35 cellular contexts compared by ENCODE assay signal in genomic region chr6:35177586-35177985, GRCh38. TPM values are rescaled to one million over a fixed set of nuclear protein-coding genes. Genes with fewer than 3 reads are reported as not detected.
A peak's percentile ranks its signal among the peaks of the same experiment; 100 is the strongest.
DNase-seq lines count a peak whose midpoint lies in the region; ATAC-seq lines count a peak whose summit lies in the region.
"Had no signal": no experiment of that assay in that cellular context is flagged by ENCODE, and none has a peak within 500 bp of the region (broad histone marks: within the 10 kb centered on the region; RNA-seq: fewer than 3 reads in every experiment).

No MANE protein-coding gene starts in this region.

- H3K36me3 Mint-ChIP-seq in activated CD8-positive, alpha-beta memory T cell treated with anti-CD3 and anti-CD28 coated beads, Interleukin-2, amount 10 ng/mL, durations not matched to agents 7 days and 5 days: no peaks in the 10 kb centered on the region
- H3K36me3 Mint-ChIP-seq: activated naive CD8-positive, alpha-beta T cell treated with anti-CD3 and anti-CD28 coated beads for 36 hours; CD14-positive monocyte; stimulated activated memory B cell treated with anti-CD40 and anti-IgM and Interleukin-4, amounts not matched to agents 10 μg/mL and 1 μg/mL and 100 μg/mL, for 72 hours; type B pancreatic cell had no signal

- no peaks in the 10 kb centered on the region for H3K9me3 Mint-ChIP-seq in activated CD8-positive, alpha-beta memory T cell treated with anti-CD3 and anti-CD28 coated beads, Interleukin-2, amount 10 ng/mL, durations not matched to agents 7 days and 5 days (ENCODE audit: low read depth)
- H3K9me3 Mint-ChIP-seq: activated naive CD8-positive, alpha-beta T cell treated with anti-CD3 and anti-CD28 coated beads for 36 hours; stimulated activated memory B cell treated with anti-CD40 and anti-IgM and Interleukin-4, amounts not matched to agents 10 μg/mL and 1 μg/mL and 100 μg/mL, for 72 hours; type B pancreatic cell had no signal

- H3K4me3 Mint-ChIP-seq in activated CD8-positive, alpha-beta memory T cell treated with anti-CD3 and anti-CD28 coated beads, Interleukin-2, amount 10 ng/mL, durations not matched to agents 7 days and 5 days: no peak overlapping the region
- H3K4me3 Mint-ChIP-seq: activated CD4-positive, alpha-beta T cell treated with anti-CD3 and anti-CD28 coated beads for 36 hours; activated CD8-positive, alpha-beta T cell treated with anti-CD3 and anti-CD28 coated beads, Interleukin-2, amount 10 ng/mL, durations not matched to agents 7 days and 5 days; activated naive CD8-positive, alpha-beta T cell treated with anti-CD3 and anti-CD28 coated beads for 36 hours; CD14-positive monocyte; stimulated activated memory B cell treated with anti-CD40 and anti-IgM and Interleukin-4, amounts not matched to agents 10 μg/mL and 1 μg/mL and 100 μg/mL, for 72 hours; type B pancreatic cell had no signal

- H3K4me1 Mint-ChIP-seq in activated CD8-positive, alpha-beta memory T cell treated with anti-CD3 and anti-CD28 coated beads, Interleukin-2, amount 10 ng/mL, durations not matched to agents 7 days and 5 days: peaks cover 29% of the 10 kb centered on the region
- H3K4me1 Mint-ChIP-seq: activated naive CD8-positive, alpha-beta T cell treated with anti-CD3 and anti-CD28 coated beads for 36 hours; CD14-positive monocyte had no signal

- no peak overlapping the region for H3K27ac Mint-ChIP-seq in activated CD8-positive, alpha-beta memory T cell treated with anti-CD3 and anti-CD28 coated beads, Interleukin-2, amount 10 ng/mL, durations not matched to agents 7 days and 5 days
- H3K27ac Mint-ChIP-seq: activated CD4-positive, alpha-beta T cell treated with anti-CD3 and anti-CD28 coated beads for 36 hours; activated CD8-positive, alpha-beta T cell treated with anti-CD3 and anti-CD28 coated beads, Interleukin-2, amount 10 ng/mL, durations not matched to agents 7 days and 5 days; activated naive CD8-positive, alpha-beta T cell treated with anti-CD3 and anti-CD28 coated beads for 36 hours; CD14-positive monocyte; stimulated activated memory B cell treated with anti-CD40 and anti-IgM and Interleukin-4, amounts not matched to agents 10 μg/mL and 1 μg/mL and 100 μg/mL, for 72 hours; type B pancreatic cell had no signal

- H3K27me3 Mint-ChIP-seq in activated CD8-positive, alpha-beta memory T cell treated with anti-CD3 and anti-CD28 coated beads, Interleukin-2, amount 10 ng/mL, durations not matched to agents 7 days and 5 days: peaks cover 19% of the 10 kb centered on the region

- intact Hi-C loops in posterior vena cava (cut with DNase I): no loop called here

- CTCF ChIA-PET in activated CD8-positive, alpha-beta memory T cell treated with anti-CD3 and anti-CD28 coated beads, Interleukin-2, amount 10 ng/mL, durations not matched to agents 7 days and 5 days (lab: Charles Lee): no interaction called here

- no peak for ATAC-seq in activated CD8-positive, alpha-beta memory T cell treated with anti-CD3 and anti-CD28 coated beads, Interleukin-2, amount 10 ng/mL, durations not matched to agents 7 days and 5 days
- ATAC-seq: activated CD4-positive, alpha-beta T cell treated with anti-CD3 and anti-CD28 coated beads for 36 hours; activated CD8-positive, alpha-beta T cell treated with anti-CD3 and anti-CD28 coated beads, Interleukin-2, amount 10 ng/mL, durations not matched to agents 7 days and 5 days; Right ventricle myocardium inferior; stimulated activated memory B cell treated with anti-CD40 and anti-IgM and Interleukin-4, amounts not matched to agents 10 μg/mL and 1 μg/mL and 100 μg/mL, for 72 hours had no signal

- DNase-seq in activated CD8-positive, alpha-beta memory T cell treated with anti-CD3 and anti-CD28 coated beads, Interleukin-2, amount 10 ng/mL, durations not matched to agents 7 days and 5 days: peak; percentile 16
- DNase-seq in activated CD8-positive, alpha-beta memory T cell treated with anti-CD3 and anti-CD28 coated beads, Interleukin-2, amount 50 U/mL, for 48 hours: no peak
- DNase-seq in amniotic epithelial cell (ENCODE audit: low read depth): peak; percentile 48
- DNase-seq in left kidney (ENCODE audit: low read depth, low spot score): peak; percentile 28
- no peak for DNase-seq in posterior vena cava (ENCODE audit: low spot score)
- no peak for DNase-seq in glomerular visceral epithelial cell (ENCODE audit: extremely low spot score)
- no peak for DNase-seq in NCI-H510A treated with DMSO at 0.1 percent for 48 hours (lab: John Stamatoyannopoulos, UW)
- DNase-seq in NCI-H1417 (lab: John Stamatoyannopoulos, UW): no peak
- DNase-seq: 8988T; activated CD4-positive, alpha-beta T cell treated with anti-CD3 and anti-CD28 coated beads for 36 hours; activated CD8-positive, alpha-beta T cell treated with anti-CD3 and anti-CD28 coated beads, Interleukin-2, amount 10 ng/mL, durations not matched to agents 7 days and 5 days; activated effector memory CD4-positive, alpha-beta T cell treated with Interleukin-2 at 50 U/mL for 16 hours; activated naive CD8-positive, alpha-beta T cell treated with anti-CD3 and anti-CD28 coated beads for 36 hours; activated T-cell treated with anti-CD3 and anti-CD28 coated beads for 4 hours; aorta; Caco-2; colonic mucosa; DMS53; effector CD8-positive, alpha-beta T cell; glutamatergic neuron; left lung; NCI-H1092 treated with DMSO at 0.1 percent for 48 hours; NCI-H187; NCI-H2171 treated with DMSO at 0.1 percent for 48 hours; NCI-H510A; NK-92 treated with Interleukin-12 subunit alpha and Interleukin-12 subunit beta, amount 100 ng/mL, for 24 hours; PC-9; stimulated activated CD4-positive, alpha-beta T cell treated with anti-CD3 and anti-CD28 coated beads, Interleukin-15, amount 100 ng/mL, for 24 hours; substantia nigra had no signal

RNA-seq across cellular contexts. Expression of gene SCUBE3, which starts 36.2 kb away (rescaled TPM):
- total RNA-seq in activated CD8-positive, alpha-beta memory T cell treated with anti-CD3 and anti-CD28 coated beads, Interleukin-2, amount 10 ng/mL, durations not matched to agents 7 days and 5 days: under 1 TPM; 0.12 to 0.54 TPM
- 10 to 100 TPM; 15.2 to 50.1 TPM for total RNA-seq in posterior vena cava
- total RNA-seq: activated CD4-positive, alpha-beta T cell treated with anti-CD3 and anti-CD28 coated beads for 36 hours; activated naive CD8-positive, alpha-beta T cell treated with anti-CD3 and anti-CD28 coated beads for 36 hours; T-helper 2 cell treated with Interferon-gamma antibody and Interleukin-4, amounts not matched to agents 100 ng/mL and 5 ng/mL, for 36 hours had no signal

RNA-seq across cellular contexts. Expression of gene TCP11, which starts 36.4 kb away (rescaled TPM):
- total RNA-seq in activated CD8-positive, alpha-beta memory T cell treated with anti-CD3 and anti-CD28 coated beads, Interleukin-2, amount 10 ng/mL, durations not matched to agents 7 days and 5 days: not detected
- total RNA-seq in posterior vena cava: not detected
- total RNA-seq: activated CD4-positive, alpha-beta T cell treated with anti-CD3 and anti-CD28 coated beads for 36 hours; activated CD8-positive, alpha-beta T cell treated with anti-CD3 and anti-CD28 coated beads, Interleukin-2, amount 10 ng/mL, durations not matched to agents 7 days and 5 days; activated naive CD8-positive, alpha-beta T cell treated with anti-CD3 and anti-CD28 coated beads for 36 hours; Caco-2; colonic mucosa; myocyte; PC-9; Right ventricle myocardium inferior; T-helper 2 cell treated with Interferon-gamma antibody and Interleukin-4, amounts not matched to agents 100 ng/mL and 5 ng/mL, for 36 hours had no signal

Comparison
In these comparisons a context has a peak if more than half of its experiments do, and no peak if none do; other contexts are left out.
1. DNase-seq: peak in activated CD8-positive, alpha-beta memory T cell treated with anti-CD3 and anti-CD28 coated beads, Interleukin-2, amount 10 ng/mL, durations not matched to agents 7 days and 5 days (single experiment), amniotic epithelial cell (single experiment) and left kidney (single experiment); none in activated CD8-positive, alpha-beta memory T cell treated with anti-CD3 and anti-CD28 coated beads, Interleukin-2, amount 50 U/mL, for 48 hours (single experiment), posterior vena cava (single experiment), glomerular visceral epithelial cell (single experiment), NCI-H510A treated with DMSO at 0.1 percent for 48 hours (single experiment) and NCI-H1417 (0 of 3).
2. RNA of gene SCUBE3, which starts 36.2 kb away (total RNA-seq): 15.2 to 50.1 TPM in posterior vena cava; 0.12 to 0.54 TPM in activated CD8-positive, alpha-beta memory T cell treated with anti-CD3 and anti-CD28 coated beads, Interleukin-2, amount 10 ng/mL, durations not matched to agents 7 days and 5 days; every median in the first group is over 10 times any median in the second.